1 cellular context compared by ENCODE assay signal in genomic region chr12:31526158-31526546, GRCh38.
TF ChIP-seq lines count a peak whose summit lies in the region.

No MANE protein-coding gene starts in this region.

TF ChIP-seq in HEK293, 187 proteins besides CTCF, POLR2A, EP300 and RAD21 (continued from another document):
- no peak for TF ChIP-seq ZNF560 (tag by site-specific recombination; IDR thresholded peaks at IDR 0.05; ENCODE audit: borderline replicate concordance)
- TF ChIP-seq OSR2 (tag by site-specific recombination; IDR thresholded peaks at IDR 0.05) = peak; percentile 36; the same call in 1 of the 2 replicates
- no peak for TF ChIP-seq ZNF169 (tag by site-specific recombination; IDR thresholded peaks at IDR 0.05)
- TF ChIP-seq ZNF677 (tag by site-specific recombination; IDR thresholded peaks at IDR 0.05) = no peak
- no peak for TF ChIP-seq ZNF10 (tag by site-specific recombination; IDR thresholded peaks at IDR 0.05)
- TF ChIP-seq ZNF19 (tag by site-specific recombination; IDR thresholded peaks at IDR 0.05; ENCODE audit: low read depth) = no peak
- no peak for TF ChIP-seq SCRT1 (tag by site-specific recombination; IDR thresholded peaks at IDR 0.05; ENCODE audit: borderline replicate concordance)
